In genomic region chr19:15935167-15935702, GRCh38 we compare ENCODE assay signal across 19 cellular contexts. TPM values are rescaled to one million over a fixed set of nuclear protein-coding genes. Genes with fewer than 3 reads are reported as not detected.
A peak's percentile ranks its signal among the peaks of the same experiment; 100 is the strongest.
DNase-seq lines count a peak whose midpoint lies in the region; ATAC-seq and TF ChIP-seq lines count a peak whose summit lies in the region.
"Had no signal": no experiment of that assay in that cellular context is flagged by ENCODE, and none has a peak within 500 bp of the region (broad histone marks: within the 10 kb centered on the region; RNA-seq: fewer than 3 reads in every experiment).

No MANE protein-coding gene starts in this region.

- peaks cover 4% of the 10 kb centered on the region for H3K27me3 Mint-ChIP-seq in activated CD8-positive, alpha-beta memory T cell treated with anti-CD3 and anti-CD28 coated beads, Interleukin-2, amount 10 ng/mL, durations not matched to agents 7 days and 5 days

- no peak for TF ChIP-seq CTCF in tibial artery (IDR thresholded peaks at IDR 0.05)

- H3K4me3 ChIP-seq in tibial artery = no peak overlapping the region
- H3K4me3 ChIP-seq: psoas muscle had no signal

- DNase-seq in activated CD8-positive, alpha-beta memory T cell treated with anti-CD3 and anti-CD28 coated beads, Interleukin-2, amount 10 ng/mL, durations not matched to agents 7 days and 5 days = peak; percentile 14
- DNase-seq in activated CD8-positive, alpha-beta memory T cell treated with anti-CD3 and anti-CD28 coated beads, Interleukin-2, amount 50 U/mL, for 48 hours = no peak
- DNase-seq in RPMI8226 (peak; percentile 89), globus pallidus (ENCODE audit: low spot score) (peak; percentile 1), tibial artery (no peak), kidney tubule cell (ENCODE audit: low spot score) (no peak)
- DNase-seq: activated T-cell treated with anti-CD3 and anti-CD28 coated beads, Interleukin-2, amount 50 U/mL, for 4 hours; CD8-positive, alpha-beta T cell; effector memory CD8-positive, alpha-beta T cell; natural killer cell; NCI-H2171; stimulated activated naive B cell treated with anti-CD40 and anti-IgM and Interleukin-4, amounts not matched to agents 10 μg/mL and 1 μg/mL and 100 μg/mL, for 72 hours had no signal

- peaks cover 0 to 5% of the 10 kb centered on the region in 2 donors for H3K27me3 ChIP-seq in tibial artery

- intact Hi-C loops in tibial artery (cut with DNase I; ENCODE audit: low total_unique reads) = no loop called here

- peak overlapping the region; percentile 73 to 87 for H3K27ac ChIP-seq in tibial artery
- H3K27ac ChIP-seq: foreskin keratinocyte, psoas muscle had no signal

- H3K4me1 ChIP-seq in tibial artery = peaks cover 0 to 27% (median 16%) of the 10 kb centered on the region in 4 donors
- H3K4me1 ChIP-seq: foreskin keratinocyte, psoas muscle had no signal

- no peak overlapping the region for H3K4me3 Mint-ChIP-seq in activated CD8-positive, alpha-beta memory T cell treated with anti-CD3 and anti-CD28 coated beads, Interleukin-2, amount 10 ng/mL, durations not matched to agents 7 days and 5 days
- H3K4me3 Mint-ChIP-seq: activated T-cell treated with anti-CD3 and anti-CD28 coated beads, Interleukin-2, amount 50 U/mL, for 4 hours; CD8-positive, alpha-beta T cell; central memory CD8-positive, alpha-beta T cell; effector memory CD8-positive, alpha-beta T cell; natural killer cell; stimulated activated naive B cell treated with anti-CD40 and anti-IgM and Interleukin-4, amounts not matched to agents 10 μg/mL and 1 μg/mL and 100 μg/mL, for 72 hours had no signal

- no peak overlapping the region for H3K27ac Mint-ChIP-seq in activated CD8-positive, alpha-beta memory T cell treated with anti-CD3 and anti-CD28 coated beads, Interleukin-2, amount 10 ng/mL, durations not matched to agents 7 days and 5 days
- H3K27ac Mint-ChIP-seq: CD8-positive, alpha-beta T cell; natural killer cell; stimulated activated naive B cell treated with anti-CD40 and anti-IgM and Interleukin-4, amounts not matched to agents 10 μg/mL and 1 μg/mL and 100 μg/mL, for 72 hours had no signal

- peaks cover 0 to 8% (median 6%) of the 10 kb centered on the region in 3 donors for H3K9me3 ChIP-seq in tibial artery
- H3K9me3 ChIP-seq: psoas muscle had no signal

- H3K36me3 Mint-ChIP-seq in activated CD8-positive, alpha-beta memory T cell treated with anti-CD3 and anti-CD28 coated beads, Interleukin-2, amount 10 ng/mL, durations not matched to agents 7 days and 5 days = peaks cover 2% of the 10 kb centered on the region
- H3K36me3 Mint-ChIP-seq: CD8-positive, alpha-beta T cell; IgD-negative memory B cell; natural killer cell had no signal

- H3K9me3 Mint-ChIP-seq in activated CD8-positive, alpha-beta memory T cell treated with anti-CD3 and anti-CD28 coated beads, Interleukin-2, amount 10 ng/mL, durations not matched to agents 7 days and 5 days (ENCODE audit: low read depth) = peaks cover 6% of the 10 kb centered on the region
- H3K9me3 Mint-ChIP-seq: CD8-positive, alpha-beta T cell; central memory CD8-positive, alpha-beta T cell; effector memory CD8-positive, alpha-beta T cell; natural killer cell had no signal

- CTCF ChIA-PET in activated CD8-positive, alpha-beta memory T cell treated with anti-CD3 and anti-CD28 coated beads, Interleukin-2, amount 10 ng/mL, durations not matched to agents 7 days and 5 days (lab: Charles Lee) = no interaction called here

- H3K36me3 ChIP-seq in tibial artery = no peaks in the 10 kb centered on the region

- H3K4me1 Mint-ChIP-seq in activated CD8-positive, alpha-beta memory T cell treated with anti-CD3 and anti-CD28 coated beads, Interleukin-2, amount 10 ng/mL, durations not matched to agents 7 days and 5 days = no peaks in the 10 kb centered on the region
- H3K4me1 Mint-ChIP-seq: central memory CD8-positive, alpha-beta T cell; natural killer cell had no signal

- no peak for ATAC-seq in activated CD8-positive, alpha-beta memory T cell treated with anti-CD3 and anti-CD28 coated beads, Interleukin-2, amount 10 ng/mL, durations not matched to agents 7 days and 5 days
- ATAC-seq in GM18861 (IDR thresholded peaks at IDR 0.05; ENCODE audit: unreplicated experiment) (no peak), HG03469 (IDR thresholded peaks at IDR 0.05; ENCODE audit: unreplicated experiment) (no peak)
- ATAC-seq: activated T-cell treated with anti-CD3 and anti-CD28 coated beads, Interleukin-2, amount 50 U/mL, for 4 hours; CD8-positive, alpha-beta T cell; effector memory CD8-positive, alpha-beta T cell; natural killer cell; stimulated activated naive B cell treated with anti-CD40 and anti-IgM and Interleukin-4, amounts not matched to agents 10 μg/mL and 1 μg/mL and 100 μg/mL, for 72 hours had no signal

RNA-seq across cellular contexts. Expression of gene CYP4F11, which starts 0.9 kb away (rescaled TPM):
- not detected for total RNA-seq in activated CD8-positive, alpha-beta memory T cell treated with anti-CD3 and anti-CD28 coated beads, Interleukin-2, amount 10 ng/mL, durations not matched to agents 7 days and 5 days
- total RNA-seq: CD8-positive, alpha-beta T cell; natural killer cell had no signal

RNA-seq across cellular contexts. Expression of gene OR10H4, which starts 13.6 kb away (rescaled TPM):
- not detected for total RNA-seq in activated CD8-positive, alpha-beta memory T cell treated with anti-CD3 and anti-CD28 coated beads, Interleukin-2, amount 10 ng/mL, durations not matched to agents 7 days and 5 days
- total RNA-seq: activated T-cell treated with anti-CD3 and anti-CD28 coated beads, Interleukin-2, amount 50 U/mL, for 4 hours; CD8-positive, alpha-beta T cell; foreskin keratinocyte; lower leg skin; natural killer cell; psoas muscle had no signal

RNA-seq across cellular contexts. Expression of gene CYP4F2, which starts 37.4 kb away (rescaled TPM):
- total RNA-seq in activated CD8-positive, alpha-beta memory T cell treated with anti-CD3 and anti-CD28 coated beads, Interleukin-2, amount 10 ng/mL, durations not matched to agents 7 days and 5 days = not detected
- total RNA-seq: activated T-cell treated with anti-CD3 and anti-CD28 coated beads, Interleukin-2, amount 50 U/mL, for 4 hours; CD8-positive, alpha-beta T cell; foreskin keratinocyte; psoas muscle had no signal

Comparison
In these comparisons a context has a peak if more than half of its experiments do, and no peak if none do; other contexts are left out.
1. DNase-seq: peak in activated CD8-positive, alpha-beta memory T cell treated with anti-CD3 and anti-CD28 coated beads, Interleukin-2, amount 10 ng/mL, durations not matched to agents 7 days and 5 days (single experiment), RPMI8226 (single experiment) and globus pallidus (single experiment); none in activated CD8-positive, alpha-beta memory T cell treated with anti-CD3 and anti-CD28 coated beads, Interleukin-2, amount 50 U/mL, for 48 hours (single experiment), tibial artery (0 of 2) and kidney tubule cell (single experiment).